Comparison of ENCODE assay signal across 1 cellular context in the genomic region with DNA sequence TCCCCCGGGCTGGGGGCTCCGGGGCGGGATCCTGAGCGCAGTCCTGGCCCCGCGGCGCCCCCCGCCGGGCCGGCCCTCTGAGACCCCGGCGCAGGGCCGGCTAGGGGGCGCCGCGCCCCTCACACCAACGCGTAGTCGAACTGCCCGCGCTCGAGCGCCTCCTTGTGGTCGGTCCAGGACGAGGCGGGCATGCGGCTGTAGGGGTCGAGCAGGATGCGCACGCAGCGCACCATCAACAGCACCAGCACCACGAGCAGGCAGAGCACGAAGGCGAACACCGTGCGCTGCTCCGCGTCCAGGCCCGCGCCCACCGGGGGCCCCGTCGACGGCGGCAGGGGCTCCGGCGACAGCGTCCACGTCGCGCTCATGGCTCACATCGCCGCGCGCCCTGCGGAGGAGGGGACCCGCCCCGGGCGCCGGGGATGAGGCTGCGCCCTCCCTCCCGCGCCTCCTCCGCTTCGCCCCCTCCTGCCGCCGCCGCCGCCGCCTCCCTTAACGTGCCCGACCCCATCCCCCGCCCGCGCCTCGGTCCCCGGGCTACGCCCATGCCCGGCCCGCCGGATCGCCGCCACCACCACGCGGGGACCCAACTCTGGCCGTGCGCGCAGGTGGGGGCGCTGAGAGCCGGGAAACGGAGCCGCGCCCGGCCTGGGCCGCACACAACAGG.
A peak's percentile ranks its signal among the peaks of the same experiment; 100 is the strongest.
TF ChIP-seq lines count a peak whose summit lies in the region.

No MANE protein-coding gene starts in this region.

TF ChIP-seq in HepG2, 621 proteins besides CTCF, POLR2A, EP300 and RAD21 (continued from another document and continues in another):
- TF ChIP-seq SP1 (IDR thresholded peaks at IDR 0.05) = no peak
- peak; percentile 42; the same call in 1 of the 2 replicates for TF ChIP-seq SP1 (CRISPR knock-in tag; IDR thresholded peaks at IDR 0.05)
- TF ChIP-seq ZNF772 (CRISPR knock-in tag; IDR thresholded peaks at IDR 0.05) = peak; percentile 53; the same call in 1 of the 2 replicates
- peak; percentile 94 for TF ChIP-seq NFKB2 (CRISPR knock-in tag; IDR thresholded peaks at IDR 0.05; ENCODE audit: borderline replicate concordance)
- peak; percentile 46; the same call in 1 of the 2 replicates for TF ChIP-seq YEATS4 (CRISPR knock-in tag; IDR thresholded peaks at IDR 0.05; ENCODE audit: borderline replicate concordance)
- no peak for TF ChIP-seq MATR3 (CRISPR knock-in tag; IDR thresholded peaks at IDR 0.05)
- TF ChIP-seq, protein P1, sequence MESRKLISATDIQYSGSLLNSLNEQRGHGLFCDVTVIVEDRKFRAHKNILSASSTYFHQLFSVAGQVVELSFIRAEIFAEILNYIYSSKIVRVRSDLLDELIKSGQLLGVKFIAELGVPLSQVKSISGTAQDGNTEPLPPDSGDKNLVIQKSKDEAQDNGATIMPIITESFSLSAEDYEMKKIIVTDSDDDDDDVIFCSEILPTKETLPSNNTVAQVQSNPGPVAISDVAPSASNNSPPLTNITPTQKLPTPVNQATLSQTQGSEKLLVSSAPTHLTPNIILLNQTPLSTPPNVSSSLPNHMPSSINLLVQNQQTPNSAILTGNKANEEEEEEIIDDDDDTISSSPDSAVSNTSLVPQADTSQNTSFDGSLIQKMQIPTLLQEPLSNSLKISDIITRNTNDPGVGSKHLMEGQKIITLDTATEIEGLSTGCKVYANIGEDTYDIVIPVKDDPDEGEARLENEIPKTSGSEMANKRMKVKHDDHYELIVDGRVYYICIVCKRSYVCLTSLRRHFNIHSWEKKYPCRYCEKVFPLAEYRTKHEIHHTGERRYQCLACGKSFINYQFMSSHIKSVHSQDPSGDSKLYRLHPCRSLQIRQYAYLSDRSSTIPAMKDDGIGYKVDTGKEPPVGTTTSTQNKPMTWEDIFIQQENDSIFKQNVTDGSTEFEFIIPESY (CRISPR knock-in tag; IDR thresholded peaks at IDR 0.05) = peak; percentile 55; the same call in 1 of the 2 replicates
- TF ChIP-seq, protein P2, sequence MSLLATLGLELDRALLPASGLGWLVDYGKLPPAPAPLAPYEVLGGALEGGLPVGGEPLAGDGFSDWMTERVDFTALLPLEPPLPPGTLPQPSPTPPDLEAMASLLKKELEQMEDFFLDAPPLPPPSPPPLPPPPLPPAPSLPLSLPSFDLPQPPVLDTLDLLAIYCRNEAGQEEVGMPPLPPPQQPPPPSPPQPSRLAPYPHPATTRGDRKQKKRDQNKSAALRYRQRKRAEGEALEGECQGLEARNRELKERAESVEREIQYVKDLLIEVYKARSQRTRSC (CRISPR knock-in tag; IDR thresholded peaks at IDR 0.05; ENCODE audit: low read depth) = 0 out of 2 replicates have a peak, but pooled peaks have one; percentile 70
- peak; percentile 92; the same call in 1 of the 2 replicates for TF ChIP-seq NR1H2 (CRISPR knock-in tag; IDR thresholded peaks at IDR 0.05; ENCODE audit: borderline replicate concordance, low read depth)
- TF ChIP-seq ZNF329 (CRISPR knock-in tag; IDR thresholded peaks at IDR 0.05; ENCODE audit: low read depth) = peak; percentile 62; the same call in 1 of the 2 replicates
- 0 out of 2 replicates have a peak, but pooled peaks have one; percentile 42 for TF ChIP-seq BCL6 (CRISPR knock-in tag; IDR thresholded peaks at IDR 0.05)
- TF ChIP-seq ZNF891 (CRISPR knock-in tag; IDR thresholded peaks at IDR 0.05) = 0 out of 2 replicates have a peak, but pooled peaks have one; percentile 47
- TF ChIP-seq ZFP36L2 (CRISPR knock-in tag; IDR thresholded peaks at IDR 0.05) = 0 out of 2 replicates have a peak, but pooled peaks have one; percentile 53
- peak; percentile 65; the same call in 1 of the 2 replicates for TF ChIP-seq EEA1 (CRISPR knock-in tag; IDR thresholded peaks at IDR 0.05; ENCODE audit: borderline replicate concordance)
- peak; percentile 65; the same call in 1 of the 2 replicates for TF ChIP-seq SPEN (CRISPR knock-in tag; IDR thresholded peaks at IDR 0.05; ENCODE audit: low read depth)
- TF ChIP-seq, protein P3, sequence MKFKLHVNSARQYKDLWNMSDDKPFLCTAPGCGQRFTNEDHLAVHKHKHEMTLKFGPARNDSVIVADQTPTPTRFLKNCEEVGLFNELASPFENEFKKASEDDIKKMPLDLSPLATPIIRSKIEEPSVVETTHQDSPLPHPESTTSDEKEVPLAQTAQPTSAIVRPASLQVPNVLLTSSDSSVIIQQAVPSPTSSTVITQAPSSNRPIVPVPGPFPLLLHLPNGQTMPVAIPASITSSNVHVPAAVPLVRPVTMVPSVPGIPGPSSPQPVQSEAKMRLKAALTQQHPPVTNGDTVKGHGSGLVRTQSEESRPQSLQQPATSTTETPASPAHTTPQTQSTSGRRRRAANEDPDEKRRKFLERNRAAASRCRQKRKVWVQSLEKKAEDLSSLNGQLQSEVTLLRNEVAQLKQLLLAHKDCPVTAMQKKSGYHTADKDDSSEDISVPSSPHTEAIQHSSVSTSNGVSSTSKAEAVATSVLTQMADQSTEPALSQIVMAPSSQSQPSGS (CRISPR knock-in tag; IDR thresholded peaks at IDR 0.05) = 0 out of 2 replicates have a peak, but pooled peaks have one; percentile 42
- TF ChIP-seq ZNF761 (CRISPR knock-in tag; conservative IDR thresholded peaks at IDR 0.05) = peak; percentile 54; the same call in 1 of the 2 replicates
- TF ChIP-seq, protein P4, sequence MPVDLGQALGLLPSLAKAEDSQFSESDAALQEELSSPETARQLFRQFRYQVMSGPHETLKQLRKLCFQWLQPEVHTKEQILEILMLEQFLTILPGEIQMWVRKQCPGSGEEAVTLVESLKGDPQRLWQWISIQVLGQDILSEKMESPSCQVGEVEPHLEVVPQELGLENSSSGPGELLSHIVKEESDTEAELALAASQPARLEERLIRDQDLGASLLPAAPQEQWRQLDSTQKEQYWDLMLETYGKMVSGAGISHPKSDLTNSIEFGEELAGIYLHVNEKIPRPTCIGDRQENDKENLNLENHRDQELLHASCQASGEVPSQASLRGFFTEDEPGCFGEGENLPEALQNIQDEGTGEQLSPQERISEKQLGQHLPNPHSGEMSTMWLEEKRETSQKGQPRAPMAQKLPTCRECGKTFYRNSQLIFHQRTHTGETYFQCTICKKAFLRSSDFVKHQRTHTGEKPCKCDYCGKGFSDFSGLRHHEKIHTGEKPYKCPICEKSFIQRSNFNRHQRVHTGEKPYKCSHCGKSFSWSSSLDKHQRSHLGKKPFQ (CRISPR knock-in tag; IDR thresholded peaks at IDR 0.05; ENCODE audit: insufficient replicate concordance) = no peak
- TF ChIP-seq, protein P5, sequence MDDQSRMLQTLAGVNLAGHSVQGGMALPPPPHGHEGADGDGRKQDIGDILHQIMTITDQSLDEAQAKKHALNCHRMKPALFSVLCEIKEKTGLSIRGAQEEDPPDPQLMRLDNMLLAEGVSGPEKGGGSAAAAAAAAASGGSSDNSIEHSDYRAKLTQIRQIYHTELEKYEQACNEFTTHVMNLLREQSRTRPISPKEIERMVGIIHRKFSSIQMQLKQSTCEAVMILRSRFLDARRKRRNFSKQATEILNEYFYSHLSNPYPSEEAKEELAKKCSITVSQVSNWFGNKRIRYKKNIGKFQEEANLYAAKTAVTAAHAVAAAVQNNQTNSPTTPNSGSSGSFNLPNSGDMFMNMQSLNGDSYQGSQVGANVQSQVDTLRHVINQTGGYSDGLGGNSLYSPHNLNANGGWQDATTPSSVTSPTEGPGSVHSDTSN (CRISPR knock-in tag; IDR thresholded peaks at IDR 0.05; ENCODE audit: borderline replicate concordance) = no peak
- 0 out of 2 replicates have a peak, but pooled peaks have one; percentile 61 for TF ChIP-seq ZNF841 (CRISPR knock-in tag; IDR thresholded peaks at IDR 0.05; ENCODE audit: borderline replicate concordance)
- TF ChIP-seq ZBTB38 (CRISPR knock-in tag; IDR thresholded peaks at IDR 0.05) = peak; percentile 81
- TF ChIP-seq ZNF232 (CRISPR knock-in tag; IDR thresholded peaks at IDR 0.05; ENCODE audit: borderline replicate concordance) = peak; percentile 87; the same call in 1 of the 2 replicates
- TF ChIP-seq ZNF367 (CRISPR knock-in tag; IDR thresholded peaks at IDR 0.05; ENCODE audit: borderline replicate concordance) = peak; percentile 50; the same call in 1 of the 2 replicates
- TF ChIP-seq FOXC1 (CRISPR knock-in tag; IDR thresholded peaks at IDR 0.05; ENCODE audit: borderline replicate concordance) = peak; percentile 89
- TF ChIP-seq, protein P6, sequence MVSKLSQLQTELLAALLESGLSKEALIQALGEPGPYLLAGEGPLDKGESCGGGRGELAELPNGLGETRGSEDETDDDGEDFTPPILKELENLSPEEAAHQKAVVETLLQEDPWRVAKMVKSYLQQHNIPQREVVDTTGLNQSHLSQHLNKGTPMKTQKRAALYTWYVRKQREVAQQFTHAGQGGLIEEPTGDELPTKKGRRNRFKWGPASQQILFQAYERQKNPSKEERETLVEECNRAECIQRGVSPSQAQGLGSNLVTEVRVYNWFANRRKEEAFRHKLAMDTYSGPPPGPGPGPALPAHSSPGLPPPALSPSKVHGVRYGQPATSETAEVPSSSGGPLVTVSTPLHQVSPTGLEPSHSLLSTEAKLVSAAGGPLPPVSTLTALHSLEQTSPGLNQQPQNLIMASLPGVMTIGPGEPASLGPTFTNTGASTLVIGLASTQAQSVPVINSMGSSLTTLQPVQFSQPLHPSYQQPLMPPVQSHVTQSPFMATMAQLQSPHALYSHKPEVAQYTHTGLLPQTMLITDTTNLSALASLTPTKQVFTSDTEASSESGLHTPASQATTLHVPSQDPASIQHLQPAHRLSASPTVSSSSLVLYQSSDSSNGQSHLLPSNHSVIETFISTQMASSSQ (IDR thresholded peaks at IDR 0.05; ENCODE audit: low read depth) = no peak
- TF ChIP-seq, protein P6 (CRISPR knock-in tag; IDR thresholded peaks at IDR 0.05; ENCODE audit: borderline replicate concordance) = no peak; the same call in 1 of the 2 replicates
- 0 out of 2 replicates have a peak, but pooled peaks have one; percentile 40 for TF ChIP-seq ELF3 (CRISPR knock-in tag; IDR thresholded peaks at IDR 0.05)
- TF ChIP-seq, protein P7, sequence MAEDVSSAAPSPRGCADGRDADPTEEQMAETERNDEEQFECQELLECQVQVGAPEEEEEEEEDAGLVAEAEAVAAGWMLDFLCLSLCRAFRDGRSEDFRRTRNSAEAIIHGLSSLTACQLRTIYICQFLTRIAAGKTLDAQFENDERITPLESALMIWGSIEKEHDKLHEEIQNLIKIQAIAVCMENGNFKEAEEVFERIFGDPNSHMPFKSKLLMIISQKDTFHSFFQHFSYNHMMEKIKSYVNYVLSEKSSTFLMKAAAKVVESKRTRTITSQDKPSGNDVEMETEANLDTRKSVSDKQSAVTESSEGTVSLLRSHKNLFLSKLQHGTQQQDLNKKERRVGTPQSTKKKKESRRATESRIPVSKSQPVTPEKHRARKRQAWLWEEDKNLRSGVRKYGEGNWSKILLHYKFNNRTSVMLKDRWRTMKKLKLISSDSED (CRISPR knock-in tag; IDR thresholded peaks at IDR 0.05) = peak; percentile 69; the same call in 1 of the 2 replicates
- no peak for TF ChIP-seq ZNF550 (CRISPR knock-in tag; IDR thresholded peaks at IDR 0.05; ENCODE audit: borderline replicate concordance)
- TF ChIP-seq ELF4 (CRISPR knock-in tag; IDR thresholded peaks at IDR 0.05; ENCODE audit: borderline replicate concordance) = no peak
- no peak for TF ChIP-seq IKZF1 (IDR thresholded peaks at IDR 0.05)
- TF ChIP-seq ZNF558 (CRISPR knock-in tag; IDR thresholded peaks at IDR 0.05; ENCODE audit: borderline replicate concordance) = no peak; the same call in 1 of the 2 replicates
- TF ChIP-seq, protein P8, sequence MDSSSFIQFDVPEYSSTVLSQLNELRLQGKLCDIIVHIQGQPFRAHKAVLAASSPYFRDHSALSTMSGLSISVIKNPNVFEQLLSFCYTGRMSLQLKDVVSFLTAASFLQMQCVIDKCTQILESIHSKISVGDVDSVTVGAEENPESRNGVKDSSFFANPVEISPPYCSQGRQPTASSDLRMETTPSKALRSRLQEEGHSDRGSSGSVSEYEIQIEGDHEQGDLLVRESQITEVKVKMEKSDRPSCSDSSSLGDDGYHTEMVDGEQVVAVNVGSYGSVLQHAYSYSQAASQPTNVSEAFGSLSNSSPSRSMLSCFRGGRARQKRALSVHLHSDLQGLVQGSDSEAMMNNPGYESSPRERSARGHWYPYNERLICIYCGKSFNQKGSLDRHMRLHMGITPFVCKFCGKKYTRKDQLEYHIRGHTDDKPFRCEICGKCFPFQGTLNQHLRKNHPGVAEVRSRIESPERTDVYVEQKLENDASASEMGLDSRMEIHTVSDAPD (CRISPR knock-in tag; IDR thresholded peaks at IDR 0.05) = 0 out of 2 replicates have a peak, but pooled peaks have one; percentile 14
- peak; percentile 45; the same call in 1 of the 2 replicates for TF ChIP-seq GPN1 (CRISPR knock-in tag; IDR thresholded peaks at IDR 0.05; ENCODE audit: borderline replicate concordance)
- TF ChIP-seq ZIK1 (CRISPR knock-in tag; IDR thresholded peaks at IDR 0.05; ENCODE audit: borderline replicate concordance, low read depth) = peak; percentile 70; the same call in 1 of the 2 replicates
- TF ChIP-seq ZNF883 (CRISPR knock-in tag; IDR thresholded peaks at IDR 0.05; ENCODE audit: not compliant biosample characterization) = peak; percentile 33
- TF ChIP-seq HNRNPK (IDR thresholded peaks at IDR 0.05; ENCODE audit: low read depth, low read length, poor library complexity, severe bottlenecking) = peak; percentile 62
- TF ChIP-seq SRF (IDR thresholded peaks at IDR 0.05; ENCODE audit: low read depth, low read length) = no peak
- TF ChIP-seq XRCC5 (optimal IDR thresholded peaks at IDR 0.05; ENCODE audit: low read length) = peak; percentile 68
- peak; percentile 54; the same call in 1 of the 2 replicates for TF ChIP-seq ZNF446 (CRISPR knock-in tag; IDR thresholded peaks at IDR 0.05)
- 0 out of 2 replicates have a peak, but pooled peaks have one; percentile 37 for TF ChIP-seq ZNF549 (CRISPR knock-in tag; IDR thresholded peaks at IDR 0.05)
- TF ChIP-seq SAFB2 (CRISPR knock-in tag; IDR thresholded peaks at IDR 0.05; ENCODE audit: borderline replicate concordance, low read depth) = peak; percentile 79; the same call in 1 of the 2 replicates
- peak; percentile 41; the same call in 1 of the 2 replicates for TF ChIP-seq HOXD1 (CRISPR knock-in tag; IDR thresholded peaks at IDR 0.05)
- no peak; the same call in 1 of the 2 replicates for TF ChIP-seq MIER3 (CRISPR knock-in tag; IDR thresholded peaks at IDR 0.05; ENCODE audit: borderline replicate concordance)
- TF ChIP-seq ZNF235 (CRISPR knock-in tag; IDR thresholded peaks at IDR 0.05; ENCODE audit: borderline replicate concordance) = no peak
- TF ChIP-seq ZBTB20 (CRISPR knock-in tag; IDR thresholded peaks at IDR 0.05; ENCODE audit: borderline replicate concordance, low read depth) = peak; percentile 42; the same call in 1 of the 2 replicates
- peak; percentile 60; the same call in 1 of the 2 replicates for TF ChIP-seq HDAC2 (CRISPR knock-in tag; IDR thresholded peaks at IDR 0.05)
